21 cellular contexts compared by ENCODE assay signal in the genomic region with DNA sequence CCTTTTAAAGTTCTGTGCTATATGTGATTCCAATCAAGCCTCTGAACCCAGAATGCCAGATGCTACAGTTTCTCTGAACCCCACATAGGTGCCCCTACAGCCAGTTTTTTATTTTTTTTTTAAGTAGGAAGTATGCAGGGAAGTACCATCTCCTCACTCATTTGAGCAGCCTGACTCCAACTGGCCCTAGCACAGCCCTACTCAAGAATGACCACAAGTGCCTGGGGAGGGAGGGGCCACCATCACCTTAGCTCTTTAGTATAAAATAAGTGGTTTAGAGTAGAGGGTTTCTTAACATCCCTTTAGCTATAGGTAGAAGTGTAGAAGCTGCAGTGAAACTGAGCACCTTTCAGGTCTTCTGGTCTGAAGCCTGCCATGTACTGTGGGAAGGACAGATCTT. TPM values are rescaled to one million over a fixed set of nuclear protein-coding genes. Genes with fewer than 3 reads are reported as not detected.
DNase-seq lines count a peak whose midpoint lies in the region; ATAC-seq, FAIRE-seq and TF ChIP-seq lines count a peak whose summit lies in the region.
"Had no signal": no experiment of that assay in that cellular context is flagged by ENCODE, and none has a peak within 500 bp of the region (broad histone marks: within the 10 kb centered on the region; RNA-seq: fewer than 3 reads in every experiment).

No MANE protein-coding gene starts in this region.

- TF ChIP-seq CTCF in CD4-positive, alpha-beta T cell (IDR thresholded peaks at IDR 0.05) = no peak
- TF ChIP-seq CTCF in GM12878 (IDR thresholded peaks at IDR 0.05 in 2 of 3, conservative IDR thresholded peaks at IDR 0.05 in 1 of 3; ENCODE audit: control insufficient read depth in 2 of 3, extremely low read depth in 1 of 3, insufficient read depth in 1 of 3, low read depth in 3 of 3, low read length in 3 of 3) = no peak
- TF ChIP-seq CTCF in Peyer's patch (IDR thresholded peaks at IDR 0.05) = no peak

- H4K20me1 ChIP-seq in GM12878 (ENCODE audit: control insufficient read depth, insufficient read depth) = no peaks in the 10 kb centered on the region

- no peak for FAIRE-seq in GM12878 (lab: Jason Lieb, UNC)
- FAIRE-seq: H54, TTC549 had no signal

- no peak for ATAC-seq in activated CD4-positive, alpha-beta T cell treated with anti-CD3 and anti-CD28 coated beads for 36 hours
- ATAC-seq in CD4-positive, alpha-beta T cell (ENCODE audit: poor library complexity) = no peak
- peak; percentile 15 for ATAC-seq in GM12878
- ATAC-seq in natural killer cell treated with Interleukin-12 subunit alpha and Interleukin-12 subunit beta and Interleukin-15 and Interleukin-18, amount 100 ng/mL, for 72 hours = peak in 1 of 2 donors; percentile 56
- ATAC-seq: activated CD4-positive, CD25-positive, alpha-beta regulatory T cell treated with anti-CD3 and anti-CD28 coated beads, Interleukin-2, amount 50 U/mL, for 24 hours; left ventricle myocardium superior had no signal

- DNase-seq in activated CD4-positive, alpha-beta T cell treated with anti-CD3 and anti-CD28 coated beads, Interleukin-2, amount 10 ng/mL, durations not matched to agents 24 days and 14 days = no peak
- no peak for DNase-seq in activated CD4-positive, alpha-beta T cell treated with anti-CD3 and anti-CD28 coated beads for 36 hours
- DNase-seq in CD4-positive, alpha-beta T cell = no peak
- DNase-seq in GM12878 (ENCODE audit: low read depth, low spot score) = no peak
- DNase-seq in natural killer cell treated with Interleukin-12 subunit alpha and Interleukin-12 subunit beta and Interleukin-15 and Interleukin-18, amount 100 ng/mL, for 72 hours (ENCODE audit: low spot score) = no peak
- no peak for DNase-seq in Peyer's patch
- no peak for DNase-seq in hippocampal formation (lab: John Stamatoyannopoulos, UW)
- no peak for DNase-seq in MV-4-11 (lab: John Stamatoyannopoulos, UW)
- DNase-seq: left ventricle myocardium superior; midbrain; NCI-H146; nephron progenitor cell; stimulated activated CD4-positive, alpha-beta T cell treated with anti-CD3 and anti-CD28 coated beads, Interleukin-2, amount 100 ng/mL, for 24 hours had no signal

- in situ Hi-C loops in GM12878 (cut with MboI) = no loop called here

- no TSS peak for BruUV-seq in GM12878 (replicated peaks; lab: Mats Ljungman, UMichigan)

- H3K36me3 Mint-ChIP-seq in activated CD4-positive, alpha-beta T cell treated with anti-CD3 and anti-CD28 coated beads, Interleukin-2, amount 10 ng/mL, durations not matched to agents 24 days and 14 days (ENCODE audit: low read depth) = peaks cover 45% of the 10 kb centered on the region
- H3K36me3 Mint-ChIP-seq in activated CD4-positive, alpha-beta T cell treated with anti-CD3 and anti-CD28 coated beads for 36 hours (ENCODE audit: low read depth) = peaks cover 42% of the 10 kb centered on the region
- H3K36me3 Mint-ChIP-seq in CD4-positive, alpha-beta T cell (ENCODE audit: low read depth) = peaks cover 79% of the 10 kb centered on the region
- H3K36me3 Mint-ChIP-seq in natural killer cell treated with Interleukin-12 subunit alpha and Interleukin-12 subunit beta and Interleukin-15 and Interleukin-18, amount 100 ng/mL, for 72 hours = peaks cover 10% of the 10 kb centered on the region

- no peak overlapping the region for H3K4me3 Mint-ChIP-seq in activated CD4-positive, alpha-beta T cell treated with anti-CD3 and anti-CD28 coated beads, Interleukin-2, amount 10 ng/mL, durations not matched to agents 24 days and 14 days
- H3K4me3 Mint-ChIP-seq in activated CD4-positive, alpha-beta T cell treated with anti-CD3 and anti-CD28 coated beads for 36 hours = no peak overlapping the region
- H3K4me3 Mint-ChIP-seq in CD4-positive, alpha-beta T cell = peak overlapping the region; percentile 54
- no peak overlapping the region for H3K4me3 Mint-ChIP-seq in natural killer cell treated with Interleukin-12 subunit alpha and Interleukin-12 subunit beta and Interleukin-15 and Interleukin-18, amount 100 ng/mL, for 72 hours
- H3K4me3 Mint-ChIP-seq: nephron progenitor cell had no signal

- peaks cover 61% of the 10 kb centered on the region for H3K4me1 Mint-ChIP-seq in activated CD4-positive, alpha-beta T cell treated with anti-CD3 and anti-CD28 coated beads, Interleukin-2, amount 10 ng/mL, durations not matched to agents 24 days and 14 days
- H3K4me1 Mint-ChIP-seq in activated CD4-positive, alpha-beta T cell treated with anti-CD3 and anti-CD28 coated beads for 36 hours = peaks cover 84% of the 10 kb centered on the region
- peaks cover 86% of the 10 kb centered on the region for H3K4me1 Mint-ChIP-seq in CD4-positive, alpha-beta T cell (ENCODE audit: low read depth)
- H3K4me1 Mint-ChIP-seq in natural killer cell treated with Interleukin-12 subunit alpha and Interleukin-12 subunit beta and Interleukin-15 and Interleukin-18, amount 100 ng/mL, for 72 hours (ENCODE audit: low read depth in 2 of 2) = peaks cover 73 to 75% of the 10 kb centered on the region in 2 donors

- no peaks in the 10 kb centered on the region for H3K9me3 Mint-ChIP-seq in activated CD4-positive, alpha-beta T cell treated with anti-CD3 and anti-CD28 coated beads, Interleukin-2, amount 10 ng/mL, durations not matched to agents 24 days and 14 days
- no peaks in the 10 kb centered on the region for H3K9me3 Mint-ChIP-seq in activated CD4-positive, alpha-beta T cell treated with anti-CD3 and anti-CD28 coated beads for 36 hours (ENCODE audit: low read depth)
- no peaks in the 10 kb centered on the region for H3K9me3 Mint-ChIP-seq in CD4-positive, alpha-beta T cell
- no peaks in the 10 kb centered on the region for H3K9me3 Mint-ChIP-seq in natural killer cell treated with Interleukin-12 subunit alpha and Interleukin-12 subunit beta and Interleukin-15 and Interleukin-18, amount 100 ng/mL, for 72 hours

- H3K27me3 ChIP-seq in CD4-positive, alpha-beta T cell (ENCODE audit: control insufficient read depth, insufficient read depth, low read length) = no peaks in the 10 kb centered on the region
- H3K27me3 ChIP-seq in GM12878 (replicated peaks in 1 of 2; ENCODE audit: control insufficient read depth in 2 of 2, insufficient read depth in 2 of 2, low read length in 1 of 2) (no peaks in the 10 kb centered on the region), Peyer's patch (no peaks in the 10 kb centered on the region)
- H3K27me3 ChIP-seq: suprapubic skin had no signal

- no peak overlapping the region for H3K9ac ChIP-seq in GM12878 (ENCODE audit: control insufficient read depth, insufficient read depth, low read length)
- H3K9ac ChIP-seq: parathyroid adenoma had no signal

- H3K9me3 ChIP-seq in CD4-positive, alpha-beta T cell (ENCODE audit: control insufficient read depth, low read length) = no peaks in the 10 kb centered on the region
- H3K9me3 ChIP-seq in GM12878 (replicated peaks; ENCODE audit: control insufficient read depth, insufficient read depth, low read length) (no peaks in the 10 kb centered on the region), Peyer's patch (no peaks in the 10 kb centered on the region)
- H3K9me3 ChIP-seq: suprapubic skin had no signal

- peak overlapping the region; percentile 45 for H3K27ac Mint-ChIP-seq in activated CD4-positive, alpha-beta T cell treated with anti-CD3 and anti-CD28 coated beads, Interleukin-2, amount 10 ng/mL, durations not matched to agents 24 days and 14 days
- H3K27ac Mint-ChIP-seq in activated CD4-positive, alpha-beta T cell treated with anti-CD3 and anti-CD28 coated beads for 36 hours = no peak overlapping the region
- peak overlapping the region; percentile 94 for H3K27ac Mint-ChIP-seq in CD4-positive, alpha-beta T cell
- peak overlapping the region; percentile 34 to 68 for H3K27ac Mint-ChIP-seq in natural killer cell treated with Interleukin-12 subunit alpha and Interleukin-12 subunit beta and Interleukin-15 and Interleukin-18, amount 100 ng/mL, for 72 hours

- POLR2A ChIA-PET in activated CD4-positive, alpha-beta T cell treated with anti-CD3 and anti-CD28 coated beads for 36 hours (lab: Charles Lee) = no interaction called here
- POLR2A ChIA-PET in CD4-positive, alpha-beta T cell (lab: Charles Lee) = no interaction called here
- POLR2A ChIA-PET in GM12878 (lab: Charles Lee) = interaction anchor here (0.7 to 1.3 kb wide), 2 partner anchors 9 to 12 kb away, joined by 3 to 4 read pairs; no protein-coding TSS in a partner anchor

- no peak overlapping the region for H3K4me3 ChIP-seq in GM12878
- no peak overlapping the region for H3K4me3 ChIP-seq in Peyer's patch
- H3K4me3 ChIP-seq: SK-N-MC, smooth muscle cell, suprapubic skin had no signal

- peaks cover 24% of the 10 kb centered on the region for H3K4me1 ChIP-seq in GM12878 (ENCODE audit: control insufficient read depth, insufficient read depth, low read length)
- H3K4me1 ChIP-seq in Peyer's patch = peaks cover 0 to 18% (median 13%) of the 10 kb centered on the region in 4 donors
- H3K4me1 ChIP-seq: parathyroid adenoma had no signal

- H3K36me3 ChIP-seq in GM12878 (ENCODE audit: control insufficient read depth in 2 of 2, insufficient read depth in 2 of 2, low read length in 1 of 2) = peaks cover 0 to 3% of the 10 kb centered on the region in 2 experiments; a peak in 1 of 4 replicates
- H3K36me3 ChIP-seq in Peyer's patch = no peaks in the 10 kb centered on the region
- H3K36me3 ChIP-seq: suprapubic skin had no signal

- H3K4me2 ChIP-seq in GM12878 (ENCODE audit: control insufficient read depth, insufficient read depth) = no peak overlapping the region
- H3K4me2 ChIP-seq: smooth muscle cell had no signal

- intact Hi-C loops in activated CD4-positive, alpha-beta T cell treated with anti-CD3 and anti-CD28 coated beads, Interleukin-2, amount 10 ng/mL, durations not matched to agents 24 days and 14 days (cut with micrococcal nuclease) = no loop called here
- intact Hi-C loops in activated CD4-positive, alpha-beta T cell treated with anti-CD3 and anti-CD28 coated beads for 36 hours (cut with DNase I, micrococcal nuclease) = no loop called here
- intact Hi-C loops in CD4-positive, alpha-beta T cell (cut with DNase I, micrococcal nuclease) = no loop called here
- intact Hi-C loops in GM12878 (cut with micrococcal nuclease; ENCODE audit: unreplicated experiment) = no loop called here

- H3K27ac ChIP-seq in CD4-positive, alpha-beta T cell (ENCODE audit: low read depth, low read length) = peak overlapping the region; percentile 4
- H3K27ac ChIP-seq in GM12878 (ENCODE audit: control insufficient read depth, insufficient read depth) (no peak overlapping the region), Peyer's patch (peak overlapping the region in 1 of 4 donors; percentile 17)
- H3K27ac ChIP-seq: 22Rv1, parathyroid adenoma, SK-N-MC, suprapubic skin had no signal

- CTCF ChIA-PET in activated CD4-positive, alpha-beta T cell treated with anti-CD3 and anti-CD28 coated beads for 36 hours (lab: Charles Lee) = interaction anchor here (0.5 kb wide), 1 partner anchor 46 kb away, joined by 3 read pairs; no protein-coding TSS in a partner anchor
- CTCF ChIA-PET in CD4-positive, alpha-beta T cell (lab: Charles Lee) = no interaction called here
- CTCF ChIA-PET in GM12878 (lab: Yijun Ruan, JAX) = interaction anchor here (1.2 to 1.9 kb wide), 2 partner anchors 13 to 16 kb away, joined by 3 to 12 read pairs; no protein-coding TSS in a partner anchor

- H3K79me2 ChIP-seq in GM12878 (ENCODE audit: control insufficient read depth, insufficient read depth, low read length) = peaks cover 85% of the 10 kb centered on the region

- SMC1A ChIA-PET in GM12878 (lab: Charles Lee; ENCODE audit: uncharacterized antibody, unreplicated experiment) = interaction anchor here (1.0 to 1.5 kb wide), 2 partner anchors 8 to 15 kb away, joined by 3 read pairs; no protein-coding TSS in a partner anchor

- no peak overlapping the region for H2AFZ ChIP-seq in GM12878 (ENCODE audit: control insufficient read depth, low read depth, low read length)
- H2AFZ ChIP-seq: parathyroid adenoma had no signal

- H3K27me3 Mint-ChIP-seq in activated CD4-positive, alpha-beta T cell treated with anti-CD3 and anti-CD28 coated beads, Interleukin-2, amount 10 ng/mL, durations not matched to agents 24 days and 14 days = no peaks in the 10 kb centered on the region
- no peaks in the 10 kb centered on the region for H3K27me3 Mint-ChIP-seq in activated CD4-positive, alpha-beta T cell treated with anti-CD3 and anti-CD28 coated beads for 36 hours
- H3K27me3 Mint-ChIP-seq in CD4-positive, alpha-beta T cell = no peaks in the 10 kb centered on the region
- no peaks in the 10 kb centered on the region for H3K27me3 Mint-ChIP-seq in natural killer cell treated with Interleukin-12 subunit alpha and Interleukin-12 subunit beta and Interleukin-15 and Interleukin-18, amount 100 ng/mL, for 72 hours

- no peak for TF ChIP-seq RAD21 in GM12878 (IDR thresholded peaks at IDR 0.05; ENCODE audit: insufficient read depth, low read depth, low read length)

- RAD21 ChIA-PET in GM12878 (lab: Charles Lee; ENCODE audit: unreplicated experiment) = interaction anchor here (1.6 kb wide), 1 partner anchor 9 kb away, joined by 5 read pairs; no protein-coding TSS in a partner anchor

- no peak for TF ChIP-seq EP300 in GM12878 (IDR thresholded peaks at IDR 0.05; ENCODE audit: borderline replicate concordance in 1 of 2, control insufficient read depth in 1 of 2, low read depth in 2 of 2, low read length in 2 of 2)

- TF ChIP-seq POLR2A in GM12878 (IDR thresholded peaks at IDR 0.05; ENCODE audit: low read depth, low read length) = no peak
- no peak for TF ChIP-seq POLR2A in Peyer's patch (IDR thresholded peaks at IDR 0.05)

RNA-seq across cellular contexts. Expression of gene MSN, which starts 14.4 kb away (rescaled TPM):
- total RNA-seq in activated CD4-positive, alpha-beta T cell treated with anti-CD3 and anti-CD28 coated beads, Interleukin-2, amount 10 ng/mL, durations not matched to agents 24 days and 14 days = 480 and 482 TPM in 2 replicates
- 100 to 1,000 TPM; 476 to 609 TPM for total RNA-seq in activated CD4-positive, alpha-beta T cell treated with anti-CD3 and anti-CD28 coated beads for 36 hours
- total RNA-seq in CD4-positive, alpha-beta T cell = 100 to 1,000 TPM; 268 to 273 TPM
- 67.4 and 69.4 TPM in 2 replicates for total RNA-seq in GM12878 (2013; cell fraction: nucleolus; rRNA removed)
- total RNA-seq in GM12878 (2014; rRNA removed) (279 and 294 TPM in 2 replicates), GM12878 (2014; rRNA removed; fragmentation: Illumina TruSeq; extraction: Trizol) (206 and 211 TPM in 2 replicates), GM12878 (2021) (315 and 317 TPM in 2 replicates), Peyer's patch (100 to 1,000 TPM in 1 of 4 donors, 10 to 100 TPM in 3; 22.4 to 126 (median 33.4) TPM)
- polyA plus RNA-seq in GM12878 (2011; ENCODE audit: low read depth) = 183 TPM
- polyA plus RNA-seq in GM12878 (2011; rRNA removed) (202 and 343 TPM in 2 replicates), GM12878 (2014; fragmentation: Illumina TruSeq; extraction: Trizol) (432 and 447 TPM in 2 replicates), GM12878 (2014; fragmentation: Nextera tagmentation; extraction: Ambion mirVana) (100 to 1,000 TPM in 1 of 2 experiments, 10 to 100 TPM in 1; 93.8 to 104 TPM), GM12878 (2014; rRNA removed) (232 and 241 TPM in 2 replicates), GM12878 (2016; fragmentation: Nextera tagmentation; extraction: Ambion mirVana) (100 to 1,000 TPM; 267 to 272 TPM)
- 285 and 339 TPM in 2 replicates for polyA plus RNA-seq in GM12878 (2011; cell fraction: cytosol; rRNA removed)
- 202 and 358 TPM in 2 replicates for polyA plus RNA-seq in GM12878 (2011; cell fraction: nucleus; rRNA removed)
- polyA plus RNA-seq in GM12878 (2012) = 215 and 225 TPM in 2 replicates
- polyA minus RNA-seq in GM12878 (2011; rRNA and poly(A)+ RNA removed) = 303 and 349 TPM in 2 replicates
- polyA minus RNA-seq in GM12878 (2011; cell fraction: cytosol; rRNA and poly(A)+ RNA removed) = 122 and 136 TPM in 2 replicates
- polyA minus RNA-seq in GM12878 (2011; cell fraction: nucleus; rRNA and poly(A)+ RNA removed) = 53.2 and 119 TPM in 2 replicates
- 100 to 1,000 TPM; 392 to 703 TPM for total RNA-seq in natural killer cell treated with Interleukin-12 subunit alpha and Interleukin-12 subunit beta and Interleukin-15 and Interleukin-18, amount 100 ng/mL, for 72 hours
